In the genomic region with DNA sequence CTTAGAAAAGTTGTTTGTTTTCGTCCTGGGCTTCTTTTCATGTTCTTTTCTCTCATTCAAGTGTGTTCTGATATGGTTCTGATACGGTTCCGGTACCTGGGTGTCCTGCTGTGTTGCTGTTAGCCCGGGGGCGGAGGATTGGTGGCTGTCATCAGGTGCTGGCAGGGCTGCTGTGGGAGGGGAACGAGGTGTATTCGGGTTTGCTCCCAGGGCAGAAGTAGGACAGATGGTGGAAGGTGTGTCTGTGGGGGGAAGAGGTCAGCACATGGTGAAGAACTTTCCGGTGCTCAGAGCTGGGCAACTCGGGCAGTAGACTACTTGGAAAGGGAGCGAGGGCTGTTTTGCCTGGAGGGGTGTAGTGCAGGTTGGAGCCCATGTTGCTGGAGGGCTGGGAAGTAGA, we compare ENCODE assay signal across 1 cellular context.
TF ChIP-seq lines count a peak whose summit lies in the region.

No MANE protein-coding gene starts in this region.

TF ChIP-seq in SK-N-SH, 30 proteins besides CTCF, POLR2A, EP300 and RAD21 (continued from another document):
- TF ChIP-seq YY1 (IDR thresholded peaks at IDR 0.05; ENCODE audit: low read depth), result no peak
- TF ChIP-seq EZH2phosphoT487 (IDR thresholded peaks at IDR 0.05; ENCODE audit: borderline replicate concordance, low read depth), result no peak
- no peak for TF ChIP-seq TEAD4 (IDR thresholded peaks at IDR 0.05; ENCODE audit: borderline replicate concordance, insufficient read depth)
